Comparison of ENCODE assay signal across 9 cellular contexts in genomic region chr6:11208267-11208666, GRCh38. TPM values are rescaled to one million over a fixed set of nuclear protein-coding genes. Genes with fewer than 3 reads are reported as not detected.
DNase-seq lines count a peak whose midpoint lies in the region; ATAC-seq and TF ChIP-seq lines count a peak whose summit lies in the region.
"Had no signal": no experiment of that assay in that cellular context is flagged by ENCODE, and none has a peak within 500 bp of the region (broad histone marks: within the 10 kb centered on the region; RNA-seq: fewer than 3 reads in every experiment).

No MANE protein-coding gene starts in this region.

- no peak overlapping the region for H2AFZ ChIP-seq in GM23338

- peaks cover 49% of the 10 kb centered on the region for H3K36me3 Mint-ChIP-seq in activated CD4-positive, alpha-beta memory T cell treated with anti-CD3 and anti-CD28 coated beads for 36 hours
- peaks cover 15% of the 10 kb centered on the region for H3K36me3 Mint-ChIP-seq in T-helper 17 cell (ENCODE audit: low read depth)
- H3K36me3 Mint-ChIP-seq in Caco-2 (ENCODE audit: insufficient read depth, unreplicated experiment) = peaks cover 83% of the 10 kb centered on the region
- H3K36me3 Mint-ChIP-seq in GM23338 (ENCODE audit: low read depth) = peaks cover under 1% of the 10 kb centered on the region; the same call in 1 of the 3 replicates

- H3K27ac ChIP-seq in lower lobe of right lung (peak overlapping the region; percentile 71), GM23338 (ENCODE audit: low read depth) (no peak overlapping the region)
- H3K27ac ChIP-seq: cardiac muscle cell had no signal

- CTCF ChIA-PET in activated CD4-positive, alpha-beta memory T cell treated with anti-CD3 and anti-CD28 coated beads for 36 hours (lab: Charles Lee) = interaction anchor here (1.0 kb wide), 1 partner anchor 9 kb away, joined by 3 read pairs; no protein-coding TSS in a partner anchor
- CTCF ChIA-PET in Caco-2 (lab: Charles Lee) = interaction anchor here (0.5 to 0.7 kb wide), 2 partner anchors 83 to 141 kb away, joined by 3 read pairs; no protein-coding TSS in a partner anchor

- peaks cover 39% of the 10 kb centered on the region for H3K4me1 Mint-ChIP-seq in activated CD4-positive, alpha-beta memory T cell treated with anti-CD3 and anti-CD28 coated beads for 36 hours (ENCODE audit: low read depth)
- H3K4me1 Mint-ChIP-seq in T-helper 17 cell (peaks cover 17% of the 10 kb centered on the region), Caco-2 (ENCODE audit: low read depth, unreplicated experiment) (peaks cover 22% of the 10 kb centered on the region), GM23338 (peaks cover 46% of the 10 kb centered on the region)

- TF ChIP-seq CTCF in lower lobe of right lung (IDR thresholded peaks at IDR 0.05) = no peak
- TF ChIP-seq CTCF in Caco-2 (IDR thresholded peaks at IDR 0.05; ENCODE audit: insufficient read depth in 1 of 2, low read depth in 1 of 2, low read length in 1 of 2, severe bottlenecking in 1 of 2, unreplicated experiment in 1 of 2) = no peak
- no peak for TF ChIP-seq CTCF in GM23338 (conservative IDR thresholded peaks at IDR 0.05; ENCODE audit: low read depth in 2 of 2)

- H4K20me1 ChIP-seq in GM23338 (replicated peaks; ENCODE audit: insufficient read depth) = no peaks in the 10 kb centered on the region

- POLR2A ChIA-PET in activated CD4-positive, alpha-beta memory T cell treated with anti-CD3 and anti-CD28 coated beads for 36 hours (lab: Charles Lee) = no interaction called here
- POLR2A ChIA-PET in Caco-2 (lab: Charles Lee) = no interaction called here

- no peak overlapping the region for H3K4me3 Mint-ChIP-seq in activated CD4-positive, alpha-beta memory T cell treated with anti-CD3 and anti-CD28 coated beads for 36 hours
- H3K4me3 Mint-ChIP-seq in T-helper 17 cell (no peak overlapping the region), Caco-2 (ENCODE audit: unreplicated experiment) (no peak overlapping the region), GM23338 (no peak overlapping the region)

- peak overlapping the region; percentile 31 for H3K27ac Mint-ChIP-seq in activated CD4-positive, alpha-beta memory T cell treated with anti-CD3 and anti-CD28 coated beads for 36 hours
- H3K27ac Mint-ChIP-seq in T-helper 17 cell (no peak overlapping the region), Caco-2 (ENCODE audit: unreplicated experiment) (no peak overlapping the region), GM23338 (no peak overlapping the region)

- H3K36me3 ChIP-seq in lower lobe of right lung = peaks cover 90% of the 10 kb centered on the region
- no peaks in the 10 kb centered on the region; the same call in none of the 2 replicates for H3K36me3 ChIP-seq in Caco-2 (ENCODE audit: control insufficient read depth, insufficient read depth, low read length)
- H3K36me3 ChIP-seq in GM23338 (ENCODE audit: insufficient read depth) = no peaks in the 10 kb centered on the region
- H3K36me3 ChIP-seq: cardiac muscle cell had no signal

- peak; percentile 15 for DNase-seq in stimulated activated CD4-positive, alpha-beta T cell treated with anti-CD3 and anti-CD28 coated beads, Interleukin-15, amount 100 ng/mL, for 24 hours
- no peak for DNase-seq in stimulated activated CD4-positive, alpha-beta T cell treated with anti-CD3 and anti-CD28 coated beads, Interleukin-2, amount 100 ng/mL, for 24 hours
- DNase-seq in activated CD4-positive, alpha-beta memory T cell treated with anti-CD3 and anti-CD28 coated beads for 36 hours = peak; percentile 39
- DNase-seq in lower lobe of right lung = no peak
- no peak for DNase-seq in T-helper 17 cell
- DNase-seq in pons (ENCODE audit: low spot score) = no peak
- DNase-seq in Caco-2 = no peak
- no peak for DNase-seq in GM23338 (ENCODE audit: low spot score)

- H3K27me3 ChIP-seq in lower lobe of right lung (ENCODE audit: low read depth) (no peaks in the 10 kb centered on the region), Caco-2 (replicated peaks; ENCODE audit: control insufficient read depth, insufficient read depth, low read length) (no peaks in the 10 kb centered on the region), GM23338 (ENCODE audit: insufficient read depth) (no peaks in the 10 kb centered on the region)
- H3K27me3 ChIP-seq: cardiac muscle cell had no signal

- H3K9me3 ChIP-seq in lower lobe of right lung = no peaks in the 10 kb centered on the region
- H3K9me3 ChIP-seq in T-helper 17 cell (ENCODE audit: control insufficient read depth, low read length, poor library complexity, severe bottlenecking) = no peaks in the 10 kb centered on the region
- H3K9me3 ChIP-seq in Caco-2 = no peaks in the 10 kb centered on the region

- H3K9me3 Mint-ChIP-seq in activated CD4-positive, alpha-beta memory T cell treated with anti-CD3 and anti-CD28 coated beads for 36 hours = no peaks in the 10 kb centered on the region
- H3K9me3 Mint-ChIP-seq in Caco-2 (ENCODE audit: unreplicated experiment) (no peaks in the 10 kb centered on the region), GM23338 (no peaks in the 10 kb centered on the region)

- ATAC-seq in lower lobe of right lung = no peak
- ATAC-seq in T-helper 17 cell = no peak
- no peak for ATAC-seq in GM23338

- no peaks in the 10 kb centered on the region for H3K9me2 ChIP-seq in GM23338 (ENCODE audit: insufficient read depth)

- no TSS peak for BruUV-seq in Caco-2 (replicated peaks; lab: Mats Ljungman, UMichigan)

- H3F3A ChIP-seq in GM23338 (replicated peaks; ENCODE audit: low read depth) = no peaks in the 10 kb centered on the region

- H3K4me1 ChIP-seq in lower lobe of right lung (peaks cover 89% of the 10 kb centered on the region), Caco-2 (peaks cover 23% of the 10 kb centered on the region), GM23338 (ENCODE audit: insufficient read depth) (peaks cover 50% of the 10 kb centered on the region)

- intact Hi-C loops in activated CD4-positive, alpha-beta memory T cell treated with anti-CD3 and anti-CD28 coated beads for 36 hours (cut with micrococcal nuclease) = loop anchor here (2.0 kb wide), 1 partner anchor 17 kb away; no protein-coding TSS in a partner anchor
- intact Hi-C loops in lower lobe of right lung (cut with DNase I) (no loop called here), Caco-2 (cut with micrococcal nuclease; ENCODE audit: unreplicated experiment) (no loop called here)

- H3K4me3 ChIP-seq in lower lobe of right lung (no peak overlapping the region), Caco-2 (ENCODE audit: low read depth, low read length) (no peak overlapping the region), GM23338 (no peak overlapping the region)
- H3K4me3 ChIP-seq: cardiac muscle cell had no signal

- no peaks in the 10 kb centered on the region for H3K27me3 Mint-ChIP-seq in activated CD4-positive, alpha-beta memory T cell treated with anti-CD3 and anti-CD28 coated beads for 36 hours
- H3K27me3 Mint-ChIP-seq in T-helper 17 cell (no peaks in the 10 kb centered on the region), Caco-2 (ENCODE audit: insufficient read depth, unreplicated experiment) (no peaks in the 10 kb centered on the region), GM23338 (ENCODE audit: insufficient read depth, low read depth, poor library complexity) (peaks cover 4% of the 10 kb centered on the region)

- no peaks in the 10 kb centered on the region for H3K79me2 ChIP-seq in GM23338 (replicated peaks; ENCODE audit: insufficient read depth)

- no peak overlapping the region for H3K4me2 ChIP-seq in GM23338

TF ChIP-seq in GM23338, 12 proteins besides CTCF, POLR2A, EP300 and RAD21 (continues in another document):
- TF ChIP-seq EZH2phosphoT487 (IDR thresholded peaks at IDR 0.05; ENCODE audit: unreplicated experiment) (no peak), STAT1 (IDR thresholded peaks at IDR 0.05; ENCODE audit: unreplicated experiment) (no peak), NANOG (IDR thresholded peaks at IDR 0.05; ENCODE audit: borderline replicate concordance) (no peak), REST (IDR thresholded peaks at IDR 0.05; ENCODE audit: unreplicated experiment) (no peak), ZNF114 (CRISPR knock-in tag; IDR thresholded peaks at IDR 0.05) (no peak), ETS1 (IDR thresholded peaks at IDR 0.05) (no peak)

RNA-seq across cellular contexts. Expression of gene NEDD9, which starts 24.2 kb away (rescaled TPM):
- total RNA-seq in activated CD4-positive, alpha-beta memory T cell treated with anti-CD3 and anti-CD28 coated beads for 36 hours = 10 to 100 TPM; 26.6 to 31.5 TPM
- total RNA-seq in lower lobe of right lung (127 TPM), T-helper 17 cell (10 to 100 TPM; 63.5 to 64.9 TPM), Caco-2 (2022) (33.2 and 36.2 TPM in 2 replicates)
- total RNA-seq in GM23338 (2014; rRNA removed; shearing (Covaris generic)) = 13.0 and 17.4 TPM in 2 replicates
- 4.4 and 5.6 TPM in 2 replicates for polyA plus RNA-seq in GM23338 (2016; fragmentation: Nextera tagmentation; extraction: Ambion mirVana)

Comparison
In these comparisons a context has a peak if more than half of its experiments do, and no peak if none do; other contexts are left out.
1. DNase-seq: peak in stimulated activated CD4-positive, alpha-beta T cell treated with anti-CD3 and anti-CD28 coated beads, Interleukin-15, amount 100 ng/mL, for 24 hours (single experiment) and activated CD4-positive, alpha-beta memory T cell treated with anti-CD3 and anti-CD28 coated beads for 36 hours (single experiment); none in stimulated activated CD4-positive, alpha-beta T cell treated with anti-CD3 and anti-CD28 coated beads, Interleukin-2, amount 100 ng/mL, for 24 hours (0 of 2), lower lobe of right lung (single experiment), T-helper 17 cell (0 of 3), pons (single experiment), Caco-2 (0 of 2) and GM23338 (single experiment).